ENCODE assay signal across 17 cellular contexts in genomic region chr2:234373060-234373459, GRCh38.
A peak's percentile ranks its signal among the peaks of the same experiment; 100 is the strongest.
DNase-seq lines count a peak whose midpoint lies in the region; ATAC-seq, FAIRE-seq and TF ChIP-seq lines count a peak whose summit lies in the region.
"Had no signal": no experiment of that assay in that cellular context is flagged by ENCODE, and none has a peak within 500 bp of the region (broad histone marks: within the 10 kb centered on the region; RNA-seq: fewer than 3 reads in every experiment).

No MANE protein-coding gene starts in this region.

- WGBS in H1 (ENCODE audit: extremely low coverage in 1 of 2, insufficient coverage in 1 of 2, insufficient read length in 1 of 2, insufficient replicate concordance in 2 of 2, low coverage in 1 of 2, low lambda C conversion rate in 2 of 2, missing lambda C conversion rate in 1 of 2), 2 experiments = 89% methylated on average over 4 of the region's 4 CpGs; no CpG with 5 or more reads in 1 of the 2 experiments
- WGBS in thymus = 79% methylated on average over 4 of the region's 4 CpGs

- CTCF ChIA-PET in activated CD4-positive, alpha-beta memory T cell treated with anti-CD3 and anti-CD28 coated beads, Interleukin-2, amount 10 ng/mL, durations not matched to agents 7 days and 5 days (lab: Charles Lee) = interaction anchor here (1.0 kb wide), 1 partner anchor 23 kb away, joined by 3 read pairs; no protein-coding TSS in a partner anchor
- CTCF ChIA-PET in H1 (lab: Charles Lee; ENCODE audit: partially characterized antibody) = interaction anchor here (0.7 to 0.9 kb wide), 2 partner anchors 125 to 1487 kb away, joined by 3 to 5 read pairs; no protein-coding TSS in a partner anchor

- FAIRE-seq in H1 (lab: Jason Lieb, UNC) = no peak

- no peak overlapping the region for H4K5ac ChIP-seq in H1 (ENCODE audit: insufficient read length, low read depth, low read length)

- H3K4me3 Mint-ChIP-seq in activated T-cell treated with anti-CD3 and anti-CD28 coated beads, Interleukin-2, amount 50 U/mL, for 24 hours = no peak overlapping the region
- H3K4me3 Mint-ChIP-seq in activated CD4-positive, alpha-beta memory T cell treated with anti-CD3 and anti-CD28 coated beads, Interleukin-2, amount 10 ng/mL, durations not matched to agents 7 days and 5 days = no peak overlapping the region
- no peak overlapping the region for H3K4me3 Mint-ChIP-seq in osteocyte (ENCODE audit: unreplicated experiment)
- H3K4me3 Mint-ChIP-seq: neural crest cell had no signal

- H3K36me3 ChIP-seq in H1 (ENCODE audit: control insufficient read depth in 2 of 4, insufficient read depth in 4 of 4, low read length in 3 of 4) (no peaks in the 10 kb centered on the region), thymus (ENCODE audit: control insufficient read depth, insufficient read depth) (no peaks in the 10 kb centered on the region)

- no peak for DNase-seq in activated T-cell treated with anti-CD3 and anti-CD28 coated beads, Interleukin-2, amount 50 U/mL, for 24 hours
- DNase-seq in activated T-cell treated with anti-CD3 and anti-CD28 coated beads, Interleukin-2, amount 50 U/mL, for 48 hours = no peak
- DNase-seq in activated CD4-positive, alpha-beta memory T cell treated with anti-CD3 and anti-CD28 coated beads, Interleukin-2, amount 10 ng/mL, durations not matched to agents 7 days and 5 days = no peak
- no peak for DNase-seq in H1 (ENCODE audit: low read depth in 1 of 2, low spot score in 2 of 2)
- no peak for DNase-seq in osteocyte (ENCODE audit: extremely low spot score, unreplicated experiment)
- DNase-seq in COR-L47 (lab: John Stamatoyannopoulos, UW) = no peak
- DNase-seq: activated CD4-positive, CD25-positive, alpha-beta regulatory T cell; amygdala; cortex of kidney; DMS153; hypothalamus; NCI-H1092; SK-N-SH; testis had no signal

- no peak overlapping the region for H3K4ac ChIP-seq in H1 (replicated peaks; ENCODE audit: insufficient read length, low read depth, low read length)

- H4K8ac ChIP-seq in H1 (ENCODE audit: extremely low read depth, insufficient read depth, low read length) = no peak overlapping the region

- no peaks in the 10 kb centered on the region for H3K79me2 ChIP-seq in H1 (ENCODE audit: control insufficient read depth in 1 of 2, insufficient read depth in 2 of 2, low read length in 2 of 2)

- no peak overlapping the region for H3K9ac ChIP-seq in H1 (replicated peaks in 1 of 4; ENCODE audit: extremely low read depth in 1 of 4, low read depth in 3 of 4, low read length in 3 of 4)
- H3K9ac ChIP-seq: SK-N-SH had no signal

- H3K23ac ChIP-seq in H1 (ENCODE audit: insufficient read length) = no peak overlapping the region

- H3K4me3 ChIP-seq in H1 (ENCODE audit: extremely low read depth in 1 of 4, insufficient read depth in 2 of 4, low read depth in 3 of 4, low read length in 4 of 4) = no peak overlapping the region
- H3K4me3 ChIP-seq in thymus (ENCODE audit: low read length) = no peak overlapping the region

- no peak overlapping the region for H3K14ac ChIP-seq in H1 (ENCODE audit: insufficient read length)

- H3K27me3 ChIP-seq in H1 (replicated peaks in 1 of 4; ENCODE audit: control insufficient read depth in 3 of 4, extremely low read depth in 1 of 4, insufficient read depth in 3 of 4, low read length in 3 of 4) (no peaks in the 10 kb centered on the region; a peak in 2 of 7 replicates), thymus (ENCODE audit: control insufficient read depth, insufficient read depth) (no peaks in the 10 kb centered on the region)
- H3K27me3 ChIP-seq: testis had no signal

- H3K4me1 Mint-ChIP-seq in activated T-cell treated with anti-CD3 and anti-CD28 coated beads, Interleukin-2, amount 50 U/mL, for 24 hours (ENCODE audit: low read depth) = peaks cover 72% of the 10 kb centered on the region
- H3K4me1 Mint-ChIP-seq in activated CD4-positive, alpha-beta memory T cell treated with anti-CD3 and anti-CD28 coated beads, Interleukin-2, amount 10 ng/mL, durations not matched to agents 7 days and 5 days = peaks cover 65% of the 10 kb centered on the region
- peaks cover 42% of the 10 kb centered on the region for H3K4me1 Mint-ChIP-seq in osteocyte (ENCODE audit: unreplicated experiment)

- no peak overlapping the region for H2BK15ac ChIP-seq in H1 (ENCODE audit: low read length)

- H3K4me1 ChIP-seq in H1 (replicated peaks in 1 of 4; ENCODE audit: control insufficient read depth in 3 of 4, insufficient read depth in 4 of 4, low read length in 3 of 4) (peaks cover 3 to 4% (median 4%) of the 10 kb centered on the region in 4 experiments; a peak in 4 of 7 replicates), thymus (ENCODE audit: control insufficient read depth, insufficient read depth, low read length) (peaks cover 26% of the 10 kb centered on the region)

- H2BK12ac ChIP-seq in H1 (ENCODE audit: low read depth, low read length) = no peak overlapping the region

- H3K27ac ChIP-seq in H1 (ENCODE audit: low read depth, low read length) = no peak overlapping the region
- peak overlapping the region; percentile 42 for H3K27ac ChIP-seq in thymus (ENCODE audit: low read depth)
- H3K27ac ChIP-seq: testis had no signal

- H3K56ac ChIP-seq in H1 (replicated peaks; ENCODE audit: insufficient read length, low read depth, low read length) = no peak overlapping the region

- ATAC-seq in GM18861 (IDR thresholded peaks at IDR 0.05; ENCODE audit: unreplicated experiment) = no peak

- no peak for TF ChIP-seq EP300 in H1 (IDR thresholded peaks at IDR 0.05; ENCODE audit: borderline replicate concordance in 1 of 2, low read depth in 2 of 2, low read length in 2 of 2)

- H4K20me1 ChIP-seq in H1 (replicated peaks in 1 of 2; ENCODE audit: control insufficient read depth in 1 of 2, insufficient read depth in 2 of 2, low read length in 2 of 2) = no peaks in the 10 kb centered on the region

- no peak overlapping the region for H3K4me2 ChIP-seq in H1 (ENCODE audit: insufficient read depth in 1 of 2, low read depth in 2 of 2, low read length in 2 of 2)
- H3K4me2 ChIP-seq: SK-N-SH had no signal

- peak overlapping the region; percentile 68 for H2AFZ ChIP-seq in H1 (ENCODE audit: low read length)

- TF ChIP-seq POLR2A in H1 (IDR thresholded peaks at IDR 0.05; ENCODE audit: control extremely low read depth in 1 of 2, low read depth in 2 of 2, low read length in 2 of 2) = no peak

- no peak for TF ChIP-seq RAD21 in H1 (IDR thresholded peaks at IDR 0.05 in 1 of 2, conservative IDR thresholded peaks at IDR 0.05 in 1 of 2; ENCODE audit: low read depth in 2 of 2, low read length in 2 of 2)

- TF ChIP-seq CTCF in H1 (IDR thresholded peaks at IDR 0.05; ENCODE audit: control extremely low read depth in 1 of 3, insufficient read depth in 1 of 3, low read depth in 1 of 3, low read length in 3 of 3) (no peak), osteocyte (IDR thresholded peaks at IDR 0.05) (no peak)

- H2BK5ac ChIP-seq in H1 (ENCODE audit: low read depth, low read length) = no peak overlapping the region

- H3K79me1 ChIP-seq in H1 (ENCODE audit: low read depth, low read length) = no peaks in the 10 kb centered on the region

- H2BK120ac ChIP-seq in H1 (replicated peaks; ENCODE audit: low read depth, low read length) = no peak overlapping the region

- H3K27me3 Mint-ChIP-seq in activated T-cell treated with anti-CD3 and anti-CD28 coated beads, Interleukin-2, amount 50 U/mL, for 24 hours = no peaks in the 10 kb centered on the region
- H3K27me3 Mint-ChIP-seq in activated CD4-positive, alpha-beta memory T cell treated with anti-CD3 and anti-CD28 coated beads, Interleukin-2, amount 10 ng/mL, durations not matched to agents 7 days and 5 days = no peaks in the 10 kb centered on the region
- no peaks in the 10 kb centered on the region for H3K27me3 Mint-ChIP-seq in osteocyte (ENCODE audit: unreplicated experiment)

- H3K9me3 ChIP-seq in H1 (ENCODE audit: insufficient read depth in 2 of 2, low read depth in 1 of 2, low read length in 1 of 2) (no peaks in the 10 kb centered on the region), thymus (ENCODE audit: control insufficient read depth) (no peaks in the 10 kb centered on the region)
- H3K9me3 ChIP-seq: SK-N-SH, testis had no signal

- no peak overlapping the region for H2BK20ac ChIP-seq in H1 (ENCODE audit: low read length)

- POLR2A ChIA-PET in activated CD4-positive, alpha-beta memory T cell treated with anti-CD3 and anti-CD28 coated beads, Interleukin-2, amount 10 ng/mL, durations not matched to agents 7 days and 5 days (lab: Charles Lee) = interaction anchor here (0.6 to 4.0 kb wide), 13 partner anchors 49 to 124 kb away, joined by 3 to 16 read pairs (median 4); partner anchors contain the start of gene ARL4C
- POLR2A ChIA-PET in H1 (lab: Charles Lee; ENCODE audit: partially characterized antibody) = interaction anchor here (0.5 kb wide), 1 partner anchor 262 kb away, joined by 3 read pairs; no protein-coding TSS in a partner anchor

- no peak overlapping the region for H2AK5ac ChIP-seq in H1 (ENCODE audit: low read depth, low read length)

- peak overlapping the region; percentile 71 for H3K27ac Mint-ChIP-seq in activated T-cell treated with anti-CD3 and anti-CD28 coated beads, Interleukin-2, amount 50 U/mL, for 24 hours
- peak overlapping the region; percentile 47 for H3K27ac Mint-ChIP-seq in activated CD4-positive, alpha-beta memory T cell treated with anti-CD3 and anti-CD28 coated beads, Interleukin-2, amount 10 ng/mL, durations not matched to agents 7 days and 5 days
- no peak overlapping the region for H3K27ac Mint-ChIP-seq in osteocyte (ENCODE audit: unreplicated experiment)

- no peak overlapping the region for H3K18ac ChIP-seq in H1 (ENCODE audit: extremely low read depth, low read length)

- H3K9me3 Mint-ChIP-seq in activated T-cell treated with anti-CD3 and anti-CD28 coated beads, Interleukin-2, amount 50 U/mL, for 24 hours = no peaks in the 10 kb centered on the region
- H3K9me3 Mint-ChIP-seq in activated CD4-positive, alpha-beta memory T cell treated with anti-CD3 and anti-CD28 coated beads, Interleukin-2, amount 10 ng/mL, durations not matched to agents 7 days and 5 days = no peaks in the 10 kb centered on the region
- no peaks in the 10 kb centered on the region for H3K9me3 Mint-ChIP-seq in osteocyte (ENCODE audit: unreplicated experiment)
- H3K9me3 Mint-ChIP-seq: neural crest cell had no signal

- H3K23me2 ChIP-seq in H1 (ENCODE audit: low read depth, low read length) = no peaks in the 10 kb centered on the region

- no peaks in the 10 kb centered on the region for H3K36me3 Mint-ChIP-seq in activated T-cell treated with anti-CD3 and anti-CD28 coated beads, Interleukin-2, amount 50 U/mL, for 24 hours (ENCODE audit: low read depth)
- H3K36me3 Mint-ChIP-seq in activated CD4-positive, alpha-beta memory T cell treated with anti-CD3 and anti-CD28 coated beads, Interleukin-2, amount 10 ng/mL, durations not matched to agents 7 days and 5 days (ENCODE audit: low read depth) = peaks cover 10% of the 10 kb centered on the region
- no peaks in the 10 kb centered on the region for H3K36me3 Mint-ChIP-seq in osteocyte (ENCODE audit: unreplicated experiment)

- H4K91ac ChIP-seq in H1 (replicated peaks; ENCODE audit: insufficient read length, low read length) = no peak overlapping the region

TF ChIP-seq in H1, 55 proteins besides CTCF, POLR2A, EP300 and RAD21:
- TF ChIP-seq EZH2 (IDR thresholded peaks at IDR 0.05; ENCODE audit: low read depth, low read length, severe bottlenecking) (no peak), RBBP5 (IDR thresholded peaks at IDR 0.05; ENCODE audit: borderline replicate concordance, low read depth, low read length) (no peak), TCF12 (IDR thresholded peaks at IDR 0.05; ENCODE audit: low read depth, low read length) (no peak)
